Comparison of ENCODE assay signal across 15 cellular contexts in genomic region chr2:47655563-47655880, GRCh38.
DNase-seq lines count a peak whose midpoint lies in the region; ATAC-seq and TF ChIP-seq lines count a peak whose summit lies in the region.
"Had no signal": no experiment of that assay in that cellular context is flagged by ENCODE, and none has a peak within 500 bp of the region (broad histone marks: within the 10 kb centered on the region; RNA-seq: fewer than 3 reads in every experiment).

No MANE protein-coding gene starts in this region.

- no peak overlapping the region for H3K9ac ChIP-seq in OCI-LY3 (ENCODE audit: low read length)

- no peaks in the 10 kb centered on the region for H4K20me1 ChIP-seq in OCI-LY3 (ENCODE audit: insufficient read depth, low read length)

- H3K4me3 ChIP-seq in heart right ventricle (no peak overlapping the region), OCI-LY3 (ENCODE audit: low read length) (no peak overlapping the region), mucosa of descending colon (no peak overlapping the region)

- H3K9me3 ChIP-seq in heart right ventricle (no peaks in the 10 kb centered on the region), OCI-LY3 (ENCODE audit: insufficient read depth, low read length) (no peaks in the 10 kb centered on the region), mucosa of descending colon (no peaks in the 10 kb centered on the region)

- peak; percentile 19 for DNase-seq in cardiac septum (ENCODE audit: low spot score)
- DNase-seq in heart right ventricle = no peak
- DNase-seq in MV-4-11 (lab: John Stamatoyannopoulos, UW) = no peak
- no peak for DNase-seq in mucosa of descending colon
- DNase-seq in GM10266 (ENCODE audit: extremely low spot score) = no peak
- DNase-seq: activated CD4-positive, alpha-beta memory T cell treated with anti-CD3 and anti-CD28 coated beads, Interleukin-2, amount 10 ng/mL, durations not matched to agents 7 days and 5 days; CD4-positive, alpha-beta memory T cell; GOT3; NCI-H82; stimulated activated CD4-positive, alpha-beta T cell treated with anti-CD3 and anti-CD28 coated beads, Interleukin-12 subunit alpha, Interleukin-12 subunit beta, amount 100 ng/mL, for 4 hours; stimulated activated naive CD8-positive, alpha-beta T cell treated with anti-CD3 and anti-CD28 coated beads, Interleukin-15, Interleukin-2, amounts not matched to agents 100 U/mL and 50 U/mL, for 24 hours had no signal

- 68 to 83% methylated on average over 2 of the region's 2 CpGs for WGBS in heart right ventricle, 2 donors

- peaks cover 0 to 7% (median 0%) of the 10 kb centered on the region in 9 donors for H3K4me1 ChIP-seq in heart right ventricle
- peaks cover 15% of the 10 kb centered on the region for H3K4me1 ChIP-seq in OCI-LY3 (ENCODE audit: low read length)
- no peaks in the 10 kb centered on the region for H3K4me1 ChIP-seq in mucosa of descending colon (ENCODE audit: low read depth)

- intact Hi-C loops in cardiac septum (cut with DNase I) = no loop called here
- intact Hi-C loops in heart right ventricle (cut with DNase I) = no loop called here
- intact Hi-C loops in mucosa of descending colon (cut with DNase I, micrococcal nuclease) = no loop called here

- 0 out of 2 replicates have a peak overlapping the region, but pooled peaks have one; percentile 67 for H2AFZ ChIP-seq in OCI-LY3 (ENCODE audit: low read depth, low read length)

- H3K4me2 ChIP-seq in OCI-LY3 (ENCODE audit: low read length) = peak overlapping the region; percentile 43

- ATAC-seq in heart right ventricle (no peak), HG02885 (IDR thresholded peaks at IDR 0.05; ENCODE audit: poor library complexity, unreplicated experiment) (peak; percentile 7), GM18858 (IDR thresholded peaks at IDR 0.05; ENCODE audit: unreplicated experiment) (no peak), mucosa of descending colon (no peak)
- ATAC-seq: HepG2; stimulated activated naive CD8-positive, alpha-beta T cell treated with anti-CD3 and anti-CD28 coated beads, Interleukin-15, Interleukin-2, amounts not matched to agents 100 U/mL and 50 U/mL, for 24 hours had no signal

- H3K36me3 ChIP-seq in heart right ventricle (no peaks in the 10 kb centered on the region), OCI-LY3 (replicated peaks; ENCODE audit: low read depth, low read length) (no peaks in the 10 kb centered on the region), mucosa of descending colon (ENCODE audit: low read depth) (no peaks in the 10 kb centered on the region)

- peaks cover 0 to 13% (median 0%) of the 10 kb centered on the region in 7 donors for H3K27me3 ChIP-seq in heart right ventricle
- no peaks in the 10 kb centered on the region for H3K27me3 ChIP-seq in OCI-LY3 (ENCODE audit: low read depth, low read length)

- no peak overlapping the region for H3K27ac ChIP-seq in heart right ventricle
- H3K27ac ChIP-seq in OCI-LY3 (ENCODE audit: low read length) = no peak overlapping the region

- no peaks in the 10 kb centered on the region for H3K79me2 ChIP-seq in OCI-LY3 (ENCODE audit: low read length)

- TF ChIP-seq CTCF in heart right ventricle (IDR thresholded peaks at IDR 0.05) (no peak), OCI-LY3 (IDR thresholded peaks at IDR 0.05; ENCODE audit: low read depth, low read length) (no peak), mucosa of descending colon (IDR thresholded peaks at IDR 0.05) (no peak), GM10266 (IDR thresholded peaks at IDR 0.05; ENCODE audit: control insufficient read depth, insufficient read depth, low read depth, missing control alignments) (no peak)
